In the genomic region with DNA sequence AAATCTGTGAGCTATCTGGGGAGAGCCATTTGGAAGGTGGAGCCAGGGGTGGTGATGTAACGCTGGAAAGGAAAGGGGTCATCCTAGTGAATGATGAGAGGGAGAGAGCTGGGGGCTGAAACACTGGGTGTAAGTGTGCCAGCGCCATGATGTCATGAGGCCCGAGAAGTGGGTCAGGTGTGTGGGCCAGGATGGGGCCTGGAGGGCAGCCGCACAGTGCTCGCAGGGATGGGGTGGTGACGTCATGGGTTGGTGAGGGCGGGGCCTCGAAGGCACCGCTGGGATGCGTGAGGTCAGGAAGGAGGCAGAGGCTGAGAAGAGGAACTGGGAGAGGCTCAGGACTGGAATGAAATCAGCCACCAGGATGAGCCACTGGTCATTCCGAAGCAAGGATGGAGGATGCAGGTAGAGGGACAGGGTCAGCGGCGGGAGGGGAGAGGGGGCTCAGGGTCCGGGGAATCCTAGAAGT, we compare ENCODE assay signal across 1 cellular context.
TF ChIP-seq lines count a peak whose summit lies in the region.

No MANE protein-coding gene starts in this region.

TF ChIP-seq in GM12878, 131 proteins besides CTCF, POLR2A, EP300 and RAD21:
- no peak for TF ChIP-seq BRCA1 (IDR thresholded peaks at IDR 0.05; ENCODE audit: low read depth, low read length)
- no peak for TF ChIP-seq SREBF1 (IDR thresholded peaks at IDR 0.05; ENCODE audit: low read length)
- TF ChIP-seq ATF7 (IDR thresholded peaks at IDR 0.05; ENCODE audit: low read depth) = peak; percentile 94
- TF ChIP-seq RFX5 (IDR thresholded peaks at IDR 0.05; ENCODE audit: low read depth, low read length) = no peak
- no peak for TF ChIP-seq LARP7 (IDR thresholded peaks at IDR 0.05)
- TF ChIP-seq CREM (IDR thresholded peaks at IDR 0.05; ENCODE audit: low read depth) = peak; percentile 58; the same call in 1 of the 2 replicates
- TF ChIP-seq FOS (IDR thresholded peaks at IDR 0.05; ENCODE audit: borderline replicate concordance, extremely low read depth, insufficient read length) = no peak
- no peak for TF ChIP-seq TBL1XR1 (IDR thresholded peaks at IDR 0.05; ENCODE audit: low read depth, low read length)
- no peak for TF ChIP-seq ZNF217 (IDR thresholded peaks at IDR 0.05)
- 0 out of 2 replicates have a peak, but pooled peaks have one; percentile 34 for TF ChIP-seq NBN (IDR thresholded peaks at IDR 0.05)
- TF ChIP-seq ZZZ3 (IDR thresholded peaks at IDR 0.05; ENCODE audit: control insufficient read depth, insufficient read length, low read depth) = no peak
- no peak for TF ChIP-seq SMC3 (IDR thresholded peaks at IDR 0.05; ENCODE audit: borderline replicate concordance, low read length)
- TF ChIP-seq SPI1 (IDR thresholded peaks at IDR 0.05; ENCODE audit: borderline replicate concordance, insufficient read depth, low read depth, low read length) = peak; percentile 58; the same call in 1 of the 2 replicates
- no peak for TF ChIP-seq PAX8 (IDR thresholded peaks at IDR 0.05)
- TF ChIP-seq JUND (IDR thresholded peaks at IDR 0.05; ENCODE audit: low read depth, low read length) = 0 out of 2 replicates have a peak, but pooled peaks have one; percentile 48
- peak; percentile 46; the same call in 1 of the 2 replicates for TF ChIP-seq CREB1 (IDR thresholded peaks at IDR 0.05; ENCODE audit: low read depth)
- TF ChIP-seq HCFC1 (IDR thresholded peaks at IDR 0.05; ENCODE audit: low read length) = no peak
- TF ChIP-seq NRF1 (conservative IDR thresholded peaks at IDR 0.05; ENCODE audit: low read depth, low read length) = no peak
